Comparison of ENCODE assay signal across 1 cellular context in genomic region chr22:45645526-45646414, GRCh38.
TF ChIP-seq lines count a peak whose summit lies in the region.

No MANE protein-coding gene starts in this region.

TF ChIP-seq in HepG2, 621 proteins besides CTCF, POLR2A, EP300 and RAD21 (continued from another document and continues in another):
- TF ChIP-seq MLXIP (CRISPR knock-in tag; IDR thresholded peaks at IDR 0.05; ENCODE audit: borderline replicate concordance) (no peak), ZFP36L2 (CRISPR knock-in tag; IDR thresholded peaks at IDR 0.05) (no peak), SKIL (CRISPR knock-in tag; IDR thresholded peaks at IDR 0.05; ENCODE audit: borderline replicate concordance) (no peak), MAX (IDR thresholded peaks at IDR 0.05) (peak; percentile 91), HOMEZ (CRISPR knock-in tag; IDR thresholded peaks at IDR 0.05; ENCODE audit: low read depth) (no peak), BCL3 (CRISPR knock-in tag; IDR thresholded peaks at IDR 0.05) (no peak), TAF15 (IDR thresholded peaks at IDR 0.05; ENCODE audit: low read depth, low read length, poor library complexity, severe bottlenecking) (no peak), ZNF678 (CRISPR knock-in tag; IDR thresholded peaks at IDR 0.05) (no peak), HCFC1 (IDR thresholded peaks at IDR 0.05; ENCODE audit: low read depth, low read length) (no peak), KMT2A (CRISPR knock-in tag; IDR thresholded peaks at IDR 0.05) (peak; percentile 51; the same call in 1 of the 2 replicates), HES4 (CRISPR knock-in tag; IDR thresholded peaks at IDR 0.05; ENCODE audit: borderline replicate concordance) (no peak), NR2C2 (CRISPR knock-in tag; IDR thresholded peaks at IDR 0.05; ENCODE audit: borderline replicate concordance) (no peak), DZIP1 (CRISPR knock-in tag; IDR thresholded peaks at IDR 0.05) (no peak), KDM4B (CRISPR knock-in tag; IDR thresholded peaks at IDR 0.05) (no peak), ZUFSP (CRISPR knock-in tag; IDR thresholded peaks at IDR 0.05; ENCODE audit: borderline replicate concordance) (no peak), ZNF343 (CRISPR knock-in tag; IDR thresholded peaks at IDR 0.05) (no peak), PLSCR1 (CRISPR knock-in tag; IDR thresholded peaks at IDR 0.05; ENCODE audit: borderline replicate concordance) (no peak), ZNF839 (CRISPR knock-in tag; IDR thresholded peaks at IDR 0.05; ENCODE audit: borderline replicate concordance) (no peak), FIP1L1 (IDR thresholded peaks at IDR 0.05; ENCODE audit: borderline replicate concordance, insufficient read depth, low read depth, low read length) (no peak), PRMT3 (CRISPR knock-in tag; IDR thresholded peaks at IDR 0.05; ENCODE audit: borderline replicate concordance, low read depth) (no peak), ZNF75D (CRISPR knock-in tag; IDR thresholded peaks at IDR 0.05; ENCODE audit: borderline replicate concordance) (no peak), ZBTB1 (CRISPR knock-in tag; IDR thresholded peaks at IDR 0.05; ENCODE audit: borderline replicate concordance) (no peak), MBNL3 (CRISPR knock-in tag; conservative IDR thresholded peaks at IDR 0.05) (no peak), USF2 (IDR thresholded peaks at IDR 0.05; ENCODE audit: low read depth, low read length) (no peak), USF2 (CRISPR knock-in tag; IDR thresholded peaks at IDR 0.05; ENCODE audit: borderline replicate concordance) (no peak), DNMT1 (CRISPR knock-in tag; IDR thresholded peaks at IDR 0.05) (0 out of 2 replicates have a peak, but pooled peaks have one; percentile 45), GMEB1 (CRISPR knock-in tag; IDR thresholded peaks at IDR 0.05; ENCODE audit: borderline replicate concordance) (no peak), NONO (IDR thresholded peaks at IDR 0.05) (no peak), NONO (CRISPR knock-in tag; conservative IDR thresholded peaks at IDR 0.05) (peak; percentile 42; the same call in 1 of the 2 replicates), ZNF281 (CRISPR knock-in tag; IDR thresholded peaks at IDR 0.05; ENCODE audit: borderline replicate concordance) (no peak), TCF7L2 (IDR thresholded peaks at IDR 0.05; ENCODE audit: low read depth, low read length) (no peak), ZSCAN29 (CRISPR knock-in tag; conservative IDR thresholded peaks at IDR 0.05) (no peak), MAFG (CRISPR knock-in tag; IDR thresholded peaks at IDR 0.05) (no peak), RAD51 (IDR thresholded peaks at IDR 0.05; ENCODE audit: borderline replicate concordance) (no peak), FLYWCH1 (CRISPR knock-in tag; IDR thresholded peaks at IDR 0.05) (no peak), MIER2 (CRISPR knock-in tag; IDR thresholded peaks at IDR 0.05) (no peak), ADNP (CRISPR knock-in tag; IDR thresholded peaks at IDR 0.05) (no peak)
